24 cellular contexts compared by ENCODE assay signal in the genomic region with DNA sequence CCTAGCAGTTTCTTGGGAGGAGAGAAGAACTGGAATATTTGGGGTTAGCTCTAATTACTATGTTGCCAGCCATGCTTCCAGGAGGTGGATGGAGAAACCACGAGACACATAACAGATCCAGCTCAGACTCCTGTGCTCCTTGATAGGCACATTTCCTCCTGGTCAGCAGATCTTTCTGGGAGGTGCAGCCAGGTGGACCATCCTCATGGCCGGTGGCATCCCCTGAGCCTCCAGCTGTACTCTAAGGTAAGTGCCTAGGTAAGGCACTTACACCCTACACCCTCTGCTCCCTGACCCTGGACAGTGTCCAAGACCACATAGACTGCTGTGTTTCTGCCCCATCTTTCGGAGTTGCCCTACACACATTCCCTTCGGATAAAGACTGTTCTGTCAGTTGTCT.
"Had no signal": no experiment of that assay in that cellular context is flagged by ENCODE, and none has a peak within 500 bp of the region (broad histone marks: within the 10 kb centered on the region; RNA-seq: fewer than 3 reads in every experiment).

No MANE protein-coding gene starts in this region.

- H3K4me1 Mint-ChIP-seq: immature natural killer cell had no signal

- H2AFZ ChIP-seq: hepatocyte had no signal

- H3K4me3 Mint-ChIP-seq: dendritic cell treated with granulocyte-macrophage colony-stimulating factor and Interleukin-4, amounts not matched to agents 40 ng/mL and 50 ng/mL, for 4 days; effector memory CD8-positive, alpha-beta T cell; endodermal cell; immature natural killer cell had no signal

- H3K27ac Mint-ChIP-seq: dendritic cell treated with granulocyte-macrophage colony-stimulating factor and Interleukin-4, amounts not matched to agents 40 ng/mL and 50 ng/mL, for 4 days; effector memory CD8-positive, alpha-beta T cell; endodermal cell; immature natural killer cell had no signal

- H3K27me3 ChIP-seq: colonic mucosa, gastroesophageal sphincter, heart left ventricle, hepatocyte, left lung had no signal

- H3K36me3 ChIP-seq: colonic mucosa, gastroesophageal sphincter, heart left ventricle, left lung, lower lobe of right lung had no signal

- H3K27ac ChIP-seq: colonic mucosa, epithelial cell of prostate, foreskin keratinocyte, gastroesophageal sphincter, heart left ventricle, hepatocyte, left lung, lower lobe of right lung had no signal

- DNase-seq: colonic mucosa; cortex of kidney; effector CD8-positive, alpha-beta T cell; effector memory CD8-positive, alpha-beta T cell; endodermal cell; erythroblast; foreskin keratinocyte; heart left ventricle; hypothalamus; immature natural killer cell; islet precursor cell; kidney; kidney glomerular epithelial cell; left colon; left lung; left ventricle myocardium superior; lower lobe of right lung; mesenchymal stem cell; midbrain had no signal

- H3K4me1 ChIP-seq: colonic mucosa, foreskin keratinocyte, gastroesophageal sphincter, heart left ventricle, left lung, lower lobe of right lung had no signal

- H3K4me3 ChIP-seq: colonic mucosa, gastroesophageal sphincter, heart left ventricle, hepatocyte, left lung, lower lobe of right lung had no signal

- H3K9me3 Mint-ChIP-seq: dendritic cell treated with granulocyte-macrophage colony-stimulating factor and Interleukin-4, amounts not matched to agents 40 ng/mL and 50 ng/mL, for 4 days; effector memory CD8-positive, alpha-beta T cell; immature natural killer cell had no signal

- H3K9me3 ChIP-seq: colonic mucosa, gastroesophageal sphincter, heart left ventricle, left lung, lower lobe of right lung had no signal

- ATAC-seq: effector memory CD8-positive, alpha-beta T cell; esophagus mucosa; foreskin keratinocyte; gastroesophageal sphincter; heart left ventricle; left colon; left lung; left ventricle myocardium superior had no signal

- H3K4me2 ChIP-seq: hepatocyte had no signal

- H3K36me3 Mint-ChIP-seq: immature natural killer cell had no signal
